Comparison of ENCODE assay signal across 10 cellular contexts in the genomic region with DNA sequence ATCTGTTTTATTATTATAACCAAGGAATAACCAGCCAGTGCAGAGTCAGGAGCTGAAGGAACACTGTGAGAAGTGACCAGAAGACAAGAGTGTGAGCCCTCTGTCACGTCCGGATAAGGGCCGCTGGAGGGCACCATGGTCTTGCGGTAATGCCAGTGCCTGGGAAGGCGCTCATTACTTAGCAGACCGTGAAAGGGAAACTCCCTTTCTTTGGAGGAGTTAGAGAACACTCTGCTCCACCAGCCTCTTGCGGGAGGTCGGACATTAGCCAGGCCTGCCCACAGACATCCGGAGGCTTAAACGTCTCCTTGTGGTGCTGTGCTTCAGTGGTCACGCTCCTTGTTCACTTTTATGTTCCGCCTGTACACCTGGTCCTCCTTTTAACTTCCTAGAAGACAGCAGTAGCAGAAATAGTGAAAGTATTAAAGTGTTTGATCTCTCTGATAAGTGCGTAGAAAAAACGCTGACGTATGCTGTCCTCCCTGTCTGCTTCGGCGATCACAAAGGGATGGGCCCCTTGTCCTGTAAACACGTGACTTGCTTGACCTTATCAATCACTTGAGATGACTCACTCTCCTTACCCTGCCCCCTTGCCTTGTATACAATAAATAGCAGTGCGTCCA.
DNase-seq lines count a peak whose midpoint lies in the region; ATAC-seq and TF ChIP-seq lines count a peak whose summit lies in the region.
"Had no signal": no experiment of that assay in that cellular context is flagged by ENCODE, and none has a peak within 500 bp of the region (broad histone marks: within the 10 kb centered on the region; RNA-seq: fewer than 3 reads in every experiment).

No MANE protein-coding gene starts in this region.

- no peak overlapping the region for H3K27ac Mint-ChIP-seq in MCF 10A (ENCODE audit: low read depth, unreplicated experiment)

- H3K27me3 Mint-ChIP-seq in MCF 10A (ENCODE audit: insufficient read depth, unreplicated experiment), result peaks cover 28% of the 10 kb centered on the region

- POLR2A ChIA-PET in BJ (lab: Charles Lee) (no interaction called here), MCF 10A (lab: Yijun Ruan, JAX) (no interaction called here)

- no peaks in the 10 kb centered on the region for H3K9me3 ChIP-seq in mucosa of descending colon

- intact Hi-C loops in MCF 10A (cut with micrococcal nuclease), result no loop called here
- intact Hi-C loops in mucosa of descending colon (cut with DNase I, micrococcal nuclease), result no loop called here

- CTCF ChIA-PET in BJ (lab: Yijun Ruan, JAX), result no interaction called here
- CTCF ChIA-PET in MCF 10A (lab: Yijun Ruan, JAX), result interaction anchor here (0.6 kb wide), 1 partner anchor 12 kb away, joined by 3 read pairs; no protein-coding TSS in a partner anchor

- BruUV-seq in MCF 10A (replicated peaks; lab: Mats Ljungman, UMichigan), result no TSS peak

- no peaks in the 10 kb centered on the region for H3K4me1 Mint-ChIP-seq in MCF 10A (ENCODE audit: insufficient read depth, unreplicated experiment)

- TF ChIP-seq CTCF in BJ (IDR thresholded peaks at IDR 0.05; ENCODE audit: insufficient read depth, low read depth, low read length), result 0 out of 2 replicates have a peak, but pooled peaks have one; percentile 9
- TF ChIP-seq CTCF in MCF 10A (IDR thresholded peaks at IDR 0.05; ENCODE audit: unreplicated experiment), result no peak
- no peak for TF ChIP-seq CTCF in mucosa of descending colon (IDR thresholded peaks at IDR 0.05)

- peak; percentile 36 for ATAC-seq in HG02852 (IDR thresholded peaks at IDR 0.05; ENCODE audit: unreplicated experiment)
- peak; percentile 69 for ATAC-seq in mucosa of descending colon
- no peak for ATAC-seq in HG02759 (IDR thresholded peaks at IDR 0.05; ENCODE audit: unreplicated experiment)

- H3K27me3 ChIP-seq in BJ (ENCODE audit: control insufficient read depth, insufficient read depth, low read length), result no peaks in the 10 kb centered on the region

- no peak overlapping the region for H3K4me3 Mint-ChIP-seq in MCF 10A (ENCODE audit: unreplicated experiment)

- no peaks in the 10 kb centered on the region for H3K9me3 Mint-ChIP-seq in MCF 10A (ENCODE audit: unreplicated experiment)

- no peaks in the 10 kb centered on the region for H3K36me3 Mint-ChIP-seq in MCF 10A (ENCODE audit: insufficient read depth, unreplicated experiment)
- H3K36me3 Mint-ChIP-seq: CD4-positive, alpha-beta memory T cell had no signal

- no peaks in the 10 kb centered on the region for H3K36me3 ChIP-seq in BJ (ENCODE audit: control insufficient read depth, insufficient read depth, low read length)
- H3K36me3 ChIP-seq in mucosa of descending colon (ENCODE audit: low read depth), result no peaks in the 10 kb centered on the region

- no peaks in the 10 kb centered on the region for H3K4me1 ChIP-seq in mucosa of descending colon (ENCODE audit: low read depth)

- H3K4me3 ChIP-seq in BJ (ENCODE audit: low read depth, low read length), result no peak overlapping the region
- H3K4me3 ChIP-seq in mucosa of descending colon, result no peak overlapping the region

- peak; percentile 1 for DNase-seq in BJ (ENCODE audit: low read depth)
- DNase-seq in MCF 10A (ENCODE audit: unreplicated experiment), result peak; percentile 8
- DNase-seq in mucosa of descending colon, result peak in 2 of 3 donors; percentile 35 to 42
- no peak for DNase-seq in NCI-H345 (lab: John Stamatoyannopoulos, UW)
- no peak for DNase-seq in stimulated activated CD4-positive, alpha-beta T cell treated with anti-CD3 and anti-CD28 coated beads, Interleukin-15, amount 100 ng/mL, for 24 hours
- no peak for DNase-seq in NCI-H510A treated with DMSO at 0.1 percent for 48 hours (lab: John Stamatoyannopoulos, UW)
- DNase-seq: CD4-positive, alpha-beta memory T cell; NCI-H1930 had no signal

Comparison
In these comparisons a context has a peak if more than half of its experiments do, and no peak if none do; other contexts are left out.
1. DNase-seq: peak in BJ (single experiment), MCF 10A (single experiment) and mucosa of descending colon (2 of 3); none in NCI-H345 (single experiment), stimulated activated CD4-positive, alpha-beta T cell treated with anti-CD3 and anti-CD28 coated beads, Interleukin-15, amount 100 ng/mL, for 24 hours (single experiment) and NCI-H510A treated with DMSO at 0.1 percent for 48 hours (single experiment).